23 cellular contexts compared by ENCODE assay signal in genomic region chr19:54173951-54174817, GRCh38. TPM values are rescaled to one million over a fixed set of nuclear protein-coding genes. Genes with fewer than 3 reads are reported as not detected.
DNase-seq lines count a peak whose midpoint lies in the region; ATAC-seq, FAIRE-seq and TF ChIP-seq lines count a peak whose summit lies in the region.
"Had no signal": no experiment of that assay in that cellular context is flagged by ENCODE, and none has a peak within 500 bp of the region (broad histone marks: within the 10 kb centered on the region; RNA-seq: fewer than 3 reads in every experiment).

No MANE protein-coding gene starts in this region.

- TF ChIP-seq EP300 in A549 (IDR thresholded peaks at IDR 0.05) (no peak), HepG2 (IDR thresholded peaks at IDR 0.05; ENCODE audit: low read depth in 2 of 2, low read length in 2 of 2) (no peak), HepG2 (CRISPR knock-in tag; IDR thresholded peaks at IDR 0.05; ENCODE audit: borderline replicate concordance) (no peak)

- H3K4me2 ChIP-seq in A549 (no peak overlapping the region), HepG2 (ENCODE audit: low read depth, low read length) (no peak overlapping the region)

- no peaks in the 10 kb centered on the region for H3K79me2 ChIP-seq in HepG2 (ENCODE audit: insufficient read depth, low read length)

- CTCF ChIA-PET in A549 (lab: Yijun Ruan, JAX) (interaction anchor here (0.6 to 12.1 kb wide), 4 partner anchors 10 to 258 kb away, joined by 3 to 295 read pairs (median 5); partner anchors contain the start of genes MBOAT7 and TSEN34), HepG2 (lab: Yijun Ruan, JAX; ENCODE audit: low intra/inter-chr PET ratio, low total read pairs) (no interaction called here)

- intact Hi-C loops in HepG2 (cut with micrococcal nuclease; ENCODE audit: unreplicated experiment) = no loop called here

- no peak overlapping the region for H2AFZ ChIP-seq in HepG2 (ENCODE audit: low read length)

- no peak for TF ChIP-seq CTCF in A549 (IDR thresholded peaks at IDR 0.05)
- no peak for TF ChIP-seq CTCF in HepG2 (CRISPR knock-in tag; IDR thresholded peaks at IDR 0.05)

- DNase-seq in A549 (ENCODE audit: low read depth in 1 of 2, low spot score in 1 of 2) (no peak), H7 (peak; percentile 48), HepG2 (ENCODE audit: low spot score) (no peak), G401 (ENCODE audit: low spot score) (no peak), SIG-M5 (lab: John Stamatoyannopoulos, UW) (no peak), NK-92 (lab: John Stamatoyannopoulos, UW; ENCODE audit: unreplicated experiment) (no peak), NCI-H446 (lab: John Stamatoyannopoulos, UW) (no peak)
- DNase-seq: ACHN; activated CD4-positive, alpha-beta T cell treated with anti-CD3 and anti-CD28 coated beads, Interleukin-2, amount 50 U/mL, for 4 hours; activated CD8-positive, alpha-beta memory T cell treated with anti-CD3 and anti-CD28 coated beads, Interleukin-2, amount 50 U/mL, for 4 hours; aorta; glutamatergic neuron; KG1; kidney glomerular epithelial cell; mammary epithelial cell; NCI-H1436; NCI-H510A treated with DMSO at 0.1 percent for 48 hours; NK-92 treated with Interleukin-12 subunit alpha and Interleukin-12 subunit beta, amount 100 ng/mL, for 24 hours; stimulated activated CD8-positive, alpha-beta memory T cell treated with anti-CD3 and anti-CD28 coated beads, Interleukin-4, amount 100 ng/mL, for 48 hours; upper lobe of left lung had no signal

- FAIRE-seq in A549 (lab: Jason Lieb, UNC) (no peak), HepG2 (lab: Jason Lieb, UNC) (no peak)
- FAIRE-seq: endometrium, G401.6 had no signal

- H3K4me3 ChIP-seq in A549 (no peak overlapping the region), H7 (ENCODE audit: insufficient read depth, low read depth, low read length) (no peak overlapping the region), HepG2 (replicated peaks in 1 of 3; ENCODE audit: insufficient read depth in 1 of 3, low read depth in 2 of 3, low read length in 3 of 3) (no peak overlapping the region)

- H3K9ac ChIP-seq in HepG2 (ENCODE audit: insufficient read depth, low read depth, low read length) = no peak overlapping the region

- H4K20me1 ChIP-seq in HepG2 (ENCODE audit: insufficient read depth, low read length) = no peaks in the 10 kb centered on the region

- ATAC-seq in A549 (peak; percentile 9 to 12; a peak in 3 of 6 replicates), SK-N-SH treated with all-trans-retinoic acid at 6 μM for 48 hours (peak; percentile 5), HepG2 (peak; percentile 21)

- in situ Hi-C loops in HepG2 (cut with HindIII; ENCODE audit: extremely low pct_ligation_motif_present, low pct_unique_long_range_greater_than_20kb) (no loop called here), G401 (cut with HindIII; ENCODE audit: low sequenced_read_pairs) (no loop called here)

- TF ChIP-seq POLR2A in A549 (IDR thresholded peaks at IDR 0.05; ENCODE audit: low read length) = no peak
- no peak for TF ChIP-seq POLR2A in HepG2 (IDR thresholded peaks at IDR 0.05; ENCODE audit: insufficient read depth in 1 of 2, low read depth in 2 of 2, low read length in 2 of 2)

- H3K27me3 ChIP-seq in H7 (ENCODE audit: control insufficient read depth, insufficient read depth, low read length) (no peaks in the 10 kb centered on the region), HepG2 (ENCODE audit: control insufficient read depth in 1 of 2, insufficient read depth in 2 of 2, low read length in 2 of 2) (no peaks in the 10 kb centered on the region)
- H3K27me3 ChIP-seq: upper lobe of left lung had no signal

- POLR2A ChIA-PET in A549 (lab: Yijun Ruan, JAX) = interaction anchor here (0.6 to 1.9 kb wide), 2 partner anchors 15 kb away, joined by 4 to 5 read pairs; partner anchors contain the start of genes LENG1 and MBOAT7
- POLR2A ChIA-PET in HepG2 (lab: Yijun Ruan, JAX) = interaction anchor here (1.7 to 1.8 kb wide), 2 partner anchors 14 to 15 kb away, joined by 3 to 11 read pairs; partner anchors contain the start of gene MBOAT7

- H3K27ac ChIP-seq in A549 = no peak overlapping the region
- H3K27ac ChIP-seq in HepG2 (ENCODE audit: extremely low read length, insufficient read depth, low read length) = no peak overlapping the region

- H3K4me1 ChIP-seq in A549 = peaks cover 8% of the 10 kb centered on the region; the same call in 2 of the 3 replicates
- H3K4me1 ChIP-seq in HepG2 (ENCODE audit: insufficient read depth, low read length) = peaks cover 7% of the 10 kb centered on the region; the same call in 1 of the 2 replicates

- BruUV-seq in HepG2 (replicated peaks; lab: Mats Ljungman, UMichigan) = no TSS peak

- H3K36me3 ChIP-seq in H7 (replicated peaks; ENCODE audit: control insufficient read depth, insufficient read depth, low read length) (peaks cover 1% of the 10 kb centered on the region), HepG2 (replicated peaks in 1 of 2; ENCODE audit: control insufficient read depth in 1 of 2, insufficient read depth in 2 of 2, low read length in 2 of 2) (peaks cover 0 to 5% of the 10 kb centered on the region in 2 experiments; a peak in 3 of 5 replicates)

- no peak for TF ChIP-seq RAD21 in A549 (conservative IDR thresholded peaks at IDR 0.05 in 1 of 2, IDR thresholded peaks at IDR 0.05 in 1 of 2)
- no peak for TF ChIP-seq RAD21 in HepG2 (CRISPR knock-in tag; IDR thresholded peaks at IDR 0.05)

- WGBS in A549 (ENCODE audit: missing lambda C conversion rate) = 91% methylated on average over 19 of the region's 25 CpGs
- 91% methylated on average over 4 of the region's 25 CpGs for WGBS in HepG2 (ENCODE audit: low lambda C conversion rate)

- H3K9me3 ChIP-seq in A549 (no peaks in the 10 kb centered on the region), HepG2 (ENCODE audit: low read length) (no peaks in the 10 kb centered on the region)
- H3K9me3 ChIP-seq: upper lobe of left lung had no signal

RNA-seq across cellular contexts. Expression of gene TMC4, which starts 1.2 kb away (rescaled TPM):
- polyA plus RNA-seq in A549 (2011; rRNA removed) (0.61 and 0.84 TPM in 2 replicates), A549 (2017; fragmentation: RNase III; extraction: RNeasy Plus Mini Kit Qiagen cat#74134 plus additional on column Dnase treatment) (0.85 to 1.5 TPM (median 1.2 TPM) in 3 replicates), HepG2 (2011; rRNA removed) (0.13 and 0.35 TPM in 2 replicates)
- 0.93 and 1.1 TPM in 2 replicates for polyA plus RNA-seq in A549 (2012; cell fraction: cytosol; rRNA removed)
- polyA plus RNA-seq in A549 (2012; cell fraction: nucleus; rRNA removed) = 2.6 and 2.9 TPM in 2 replicates
- polyA minus RNA-seq in A549 (2011; rRNA and poly(A)+ RNA removed) = 0.15 and 0.29 TPM in 2 replicates
- total RNA-seq in H7 (2014; rRNA removed; shearing (Covaris generic)) = 1.9 and 2.8 TPM in 2 replicates
- total RNA-seq in HepG2 (2016; rRNA removed; fragmentation: Illumina TruSeq; extraction: Trizol) = 0.24 TPM in 1 of 2 replicates, not detected in the other
- total RNA-seq in HepG2 (2016; cell fraction: cytosol; rRNA removed; fragmentation: Illumina TruSeq; extraction: Trizol; ENCODE audit: low read depth) = not detected in 2 replicates
- 0.15 TPM in 1 of 2 replicates, not detected in the other for total RNA-seq in HepG2 (2016; cell fraction: insoluble cytoplasmic fraction; rRNA removed; fragmentation: Illumina TruSeq; extraction: Trizol)
- total RNA-seq in HepG2 (2016; cell fraction: membrane; rRNA removed; fragmentation: Illumina TruSeq; extraction: Trizol) = 0.41 TPM in 1 of 2 replicates, not detected in the other
- not detected in 2 replicates for total RNA-seq in HepG2 (2016; cell fraction: nucleus; rRNA removed; fragmentation: Illumina TruSeq; extraction: Trizol)
- polyA plus RNA-seq in HepG2 (2011; cell fraction: cytosol; rRNA removed) = 0.08 and 0.15 TPM in 2 replicates
- 1.8 and 1.9 TPM in 2 replicates for polyA plus RNA-seq in HepG2 (2011; cell fraction: nucleus; rRNA removed)
- 0.41 and 0.86 TPM in 2 replicates for polyA plus RNA-seq in HepG2 (2012)
- 0.26 TPM in 1 of 2 replicates, not detected in the other for polyA plus RNA-seq in HepG2 (2016; cell fraction: cytosol; fragmentation: Illumina TruSeq; extraction: Trizol; ENCODE audit: low read depth)
- not detected in 2 replicates for polyA plus RNA-seq in HepG2 (2016; cell fraction: insoluble cytoplasmic fraction; fragmentation: Illumina TruSeq; extraction: Trizol; ENCODE audit: low read depth)
- 0.10 and 0.50 TPM in 2 replicates for polyA plus RNA-seq in HepG2 (2016; cell fraction: membrane; fragmentation: Illumina TruSeq; extraction: Trizol; ENCODE audit: low read depth)
- 0.73 TPM in 1 of 2 replicates, not detected in the other for polyA plus RNA-seq in HepG2 (2016; cell fraction: nucleus; fragmentation: Illumina TruSeq; extraction: Trizol; ENCODE audit: insufficient read depth, low read depth)
- 0.12 and 0.35 TPM in 2 replicates for polyA minus RNA-seq in HepG2 (2011; rRNA and poly(A)+ RNA removed; ENCODE audit: low replicate concordance)
- not detected in 2 replicates for polyA minus RNA-seq in HepG2 (2011; cell fraction: cytosol; rRNA and poly(A)+ RNA removed)
- polyA minus RNA-seq in HepG2 (2011; cell fraction: nucleus; rRNA and poly(A)+ RNA removed) = 0.87 TPM in 1 of 2 replicates, not detected in the other
- total RNA-seq in G401 (2014; rRNA removed; shearing (Covaris generic)) = 9.6 TPM in 1 of 2 replicates, not detected in the other

RNA-seq across cellular contexts. Expression of gene LENG1, which starts 14.7 kb away (rescaled TPM):
- polyA plus RNA-seq in A549 (2011; rRNA removed) (6.8 and 13.3 TPM in 2 replicates), A549 (2017; fragmentation: RNase III; extraction: RNeasy Plus Mini Kit Qiagen cat#74134 plus additional on column Dnase treatment) (11.1 to 13.9 TPM (median 13.8 TPM) in 3 replicates), HepG2 (2011; rRNA removed) (1.8 and 2.0 TPM in 2 replicates)
- 6.9 and 8.1 TPM in 2 replicates for polyA plus RNA-seq in A549 (2012; cell fraction: cytosol; rRNA removed)
- polyA plus RNA-seq in A549 (2012; cell fraction: nucleus; rRNA removed) = 4.8 and 5.1 TPM in 2 replicates
- 1.1 and 1.2 TPM in 2 replicates for polyA minus RNA-seq in A549 (2011; rRNA and poly(A)+ RNA removed)
- total RNA-seq in H7 (2014; rRNA removed; shearing (Covaris generic)) = 3.6 and 4.7 TPM in 2 replicates
- total RNA-seq in HepG2 (2016; rRNA removed; fragmentation: Illumina TruSeq; extraction: Trizol) = 3.8 and 4.0 TPM in 2 replicates
- total RNA-seq in HepG2 (2016; cell fraction: cytosol; rRNA removed; fragmentation: Illumina TruSeq; extraction: Trizol; ENCODE audit: low read depth) = 1.9 and 2.2 TPM in 2 replicates
- total RNA-seq in HepG2 (2016; cell fraction: insoluble cytoplasmic fraction; rRNA removed; fragmentation: Illumina TruSeq; extraction: Trizol) = 4.3 and 4.8 TPM in 2 replicates
- total RNA-seq in HepG2 (2016; cell fraction: membrane; rRNA removed; fragmentation: Illumina TruSeq; extraction: Trizol) = 1.6 and 1.8 TPM in 2 replicates
- total RNA-seq in HepG2 (2016; cell fraction: nucleus; rRNA removed; fragmentation: Illumina TruSeq; extraction: Trizol) = 2.2 and 2.7 TPM in 2 replicates
- 2.1 and 2.4 TPM in 2 replicates for polyA plus RNA-seq in HepG2 (2011; cell fraction: cytosol; rRNA removed)
- polyA plus RNA-seq in HepG2 (2011; cell fraction: nucleus; rRNA removed) = 1.8 and 2.0 TPM in 2 replicates
- polyA plus RNA-seq in HepG2 (2012) = 2.6 TPM in 2 replicates
- 1.6 TPM in 2 replicates for polyA plus RNA-seq in HepG2 (2016; cell fraction: cytosol; fragmentation: Illumina TruSeq; extraction: Trizol; ENCODE audit: low read depth)
- polyA plus RNA-seq in HepG2 (2016; cell fraction: insoluble cytoplasmic fraction; fragmentation: Illumina TruSeq; extraction: Trizol; ENCODE audit: low read depth) = 4.4 and 4.9 TPM in 2 replicates
- 1.0 TPM in 2 replicates for polyA plus RNA-seq in HepG2 (2016; cell fraction: membrane; fragmentation: Illumina TruSeq; extraction: Trizol; ENCODE audit: low read depth)
- 2.7 and 3.1 TPM in 2 replicates for polyA plus RNA-seq in HepG2 (2016; cell fraction: nucleus; fragmentation: Illumina TruSeq; extraction: Trizol; ENCODE audit: insufficient read depth, low read depth)
- 0.40 and 0.48 TPM in 2 replicates for polyA minus RNA-seq in HepG2 (2011; rRNA and poly(A)+ RNA removed; ENCODE audit: low replicate concordance)
- 0.79 and 1.1 TPM in 2 replicates for polyA minus RNA-seq in HepG2 (2011; cell fraction: cytosol; rRNA and poly(A)+ RNA removed)
- 1.7 and 1.9 TPM in 2 replicates for polyA minus RNA-seq in HepG2 (2011; cell fraction: nucleus; rRNA and poly(A)+ RNA removed)
- 5.5 and 7.3 TPM in 2 replicates for total RNA-seq in G401 (2014; rRNA removed; shearing (Covaris generic))

RNA-seq across cellular contexts. Expression of gene MBOAT7, which starts 15.2 kb away (rescaled TPM):
- polyA plus RNA-seq in A549 (2011; rRNA removed) = 42.1 and 52.4 TPM in 2 replicates
- 81.6 and 121 TPM in 2 replicates for polyA plus RNA-seq in A549 (2012; cell fraction: cytosol; rRNA removed)
- polyA plus RNA-seq in A549 (2012; cell fraction: nucleus; rRNA removed) = 201 and 292 TPM in 2 replicates
- polyA plus RNA-seq in A549 (2017; fragmentation: RNase III; extraction: RNeasy Plus Mini Kit Qiagen cat#74134 plus additional on column Dnase treatment) = 129 to 142 TPM (median 133 TPM) in 3 replicates
- 29.0 and 46.8 TPM in 2 replicates for polyA minus RNA-seq in A549 (2011; rRNA and poly(A)+ RNA removed)
- 76.6 and 88.1 TPM in 2 replicates for total RNA-seq in H7 (2014; rRNA removed; shearing (Covaris generic))
- total RNA-seq in HepG2 (2016; rRNA removed; fragmentation: Illumina TruSeq; extraction: Trizol) = 9.0 and 22.2 TPM in 2 replicates
- 6.0 and 7.0 TPM in 2 replicates for total RNA-seq in HepG2 (2016; cell fraction: cytosol; rRNA removed; fragmentation: Illumina TruSeq; extraction: Trizol; ENCODE audit: low read depth)
- total RNA-seq in HepG2 (2016; cell fraction: insoluble cytoplasmic fraction; rRNA removed; fragmentation: Illumina TruSeq; extraction: Trizol) = 9.8 and 24.6 TPM in 2 replicates
- 10.9 and 16.4 TPM in 2 replicates for total RNA-seq in HepG2 (2016; cell fraction: membrane; rRNA removed; fragmentation: Illumina TruSeq; extraction: Trizol)
- 22.1 and 22.7 TPM in 2 replicates for total RNA-seq in HepG2 (2016; cell fraction: nucleus; rRNA removed; fragmentation: Illumina TruSeq; extraction: Trizol)
- 25.5 and 42.2 TPM in 2 replicates for polyA plus RNA-seq in HepG2 (2011; rRNA removed)
- 14.0 and 19.6 TPM in 2 replicates for polyA plus RNA-seq in HepG2 (2011; cell fraction: cytosol; rRNA removed)
- polyA plus RNA-seq in HepG2 (2011; cell fraction: nucleus; rRNA removed) = 62.9 and 70.0 TPM in 2 replicates
- polyA plus RNA-seq in HepG2 (2012) = 26.2 and 43.9 TPM in 2 replicates
- 5.9 and 6.3 TPM in 2 replicates for polyA plus RNA-seq in HepG2 (2016; cell fraction: cytosol; fragmentation: Illumina TruSeq; extraction: Trizol; ENCODE audit: low read depth)
- polyA plus RNA-seq in HepG2 (2016; cell fraction: insoluble cytoplasmic fraction; fragmentation: Illumina TruSeq; extraction: Trizol; ENCODE audit: low read depth) = 14.0 and 15.8 TPM in 2 replicates
- polyA plus RNA-seq in HepG2 (2016; cell fraction: membrane; fragmentation: Illumina TruSeq; extraction: Trizol; ENCODE audit: low read depth) = 15.2 and 15.3 TPM in 2 replicates
- polyA plus RNA-seq in HepG2 (2016; cell fraction: nucleus; fragmentation: Illumina TruSeq; extraction: Trizol; ENCODE audit: insufficient read depth, low read depth) = 55.8 and 59.3 TPM in 2 replicates
- 43.8 and 78.6 TPM in 2 replicates for polyA minus RNA-seq in HepG2 (2011; rRNA and poly(A)+ RNA removed; ENCODE audit: low replicate concordance)
- polyA minus RNA-seq in HepG2 (2011; cell fraction: cytosol; rRNA and poly(A)+ RNA removed) = 25.2 and 27.9 TPM in 2 replicates
- 11.7 and 13.1 TPM in 2 replicates for polyA minus RNA-seq in HepG2 (2011; cell fraction: nucleus; rRNA and poly(A)+ RNA removed)
- 36.3 and 46.0 TPM in 2 replicates for total RNA-seq in G401 (2014; rRNA removed; shearing (Covaris generic))

RNA-seq across cellular contexts. Expression of gene TSEN34, which starts 16.9 kb away (rescaled TPM):
- polyA plus RNA-seq in A549 (2011; rRNA removed) = 53.4 and 61.1 TPM in 2 replicates
- 140 and 185 TPM in 2 replicates for polyA plus RNA-seq in A549 (2012; cell fraction: cytosol; rRNA removed)
- 146 and 170 TPM in 2 replicates for polyA plus RNA-seq in A549 (2012; cell fraction: nucleus; rRNA removed)
- polyA plus RNA-seq in A549 (2017; fragmentation: RNase III; extraction: RNeasy Plus Mini Kit Qiagen cat#74134 plus additional on column Dnase treatment) = 79.0 to 90.9 TPM (median 87.7 TPM) in 3 replicates
- polyA minus RNA-seq in A549 (2011; rRNA and poly(A)+ RNA removed) = 41.8 and 48.8 TPM in 2 replicates
- total RNA-seq in H7 (2014; rRNA removed; shearing (Covaris generic)) = 76.9 and 87.8 TPM in 2 replicates
- total RNA-seq in HepG2 (2016; rRNA removed; fragmentation: Illumina TruSeq; extraction: Trizol) = 64.8 and 65.4 TPM in 2 replicates
- total RNA-seq in HepG2 (2016; cell fraction: cytosol; rRNA removed; fragmentation: Illumina TruSeq; extraction: Trizol; ENCODE audit: low read depth) = 15.4 and 16.0 TPM in 2 replicates
- 63.3 and 68.4 TPM in 2 replicates for total RNA-seq in HepG2 (2016; cell fraction: insoluble cytoplasmic fraction; rRNA removed; fragmentation: Illumina TruSeq; extraction: Trizol)
- total RNA-seq in HepG2 (2016; cell fraction: membrane; rRNA removed; fragmentation: Illumina TruSeq; extraction: Trizol) = 33.2 and 37.1 TPM in 2 replicates
- 20.1 and 23.9 TPM in 2 replicates for total RNA-seq in HepG2 (2016; cell fraction: nucleus; rRNA removed; fragmentation: Illumina TruSeq; extraction: Trizol)
- polyA plus RNA-seq in HepG2 (2011; rRNA removed) = 55.1 and 62.6 TPM in 2 replicates
- 64.8 and 96.9 TPM in 2 replicates for polyA plus RNA-seq in HepG2 (2011; cell fraction: cytosol; rRNA removed)
- 39.4 and 39.7 TPM in 2 replicates for polyA plus RNA-seq in HepG2 (2011; cell fraction: nucleus; rRNA removed)
- 36.9 and 37.0 TPM in 2 replicates for polyA plus RNA-seq in HepG2 (2012)
- polyA plus RNA-seq in HepG2 (2016; cell fraction: cytosol; fragmentation: Illumina TruSeq; extraction: Trizol; ENCODE audit: low read depth) = 19.8 and 21.5 TPM in 2 replicates
- polyA plus RNA-seq in HepG2 (2016; cell fraction: insoluble cytoplasmic fraction; fragmentation: Illumina TruSeq; extraction: Trizol; ENCODE audit: low read depth) = 66.3 and 66.4 TPM in 2 replicates
- polyA plus RNA-seq in HepG2 (2016; cell fraction: membrane; fragmentation: Illumina TruSeq; extraction: Trizol; ENCODE audit: low read depth) = 28.2 and 30.6 TPM in 2 replicates
- polyA plus RNA-seq in HepG2 (2016; cell fraction: nucleus; fragmentation: Illumina TruSeq; extraction: Trizol; ENCODE audit: insufficient read depth, low read depth) = 31.1 and 43.4 TPM in 2 replicates
- 43.3 and 70.9 TPM in 2 replicates for polyA minus RNA-seq in HepG2 (2011; rRNA and poly(A)+ RNA removed; ENCODE audit: low replicate concordance)
- polyA minus RNA-seq in HepG2 (2011; cell fraction: cytosol; rRNA and poly(A)+ RNA removed) = 29.5 and 30.6 TPM in 2 replicates
- 10.3 and 10.7 TPM in 2 replicates for polyA minus RNA-seq in HepG2 (2011; cell fraction: nucleus; rRNA and poly(A)+ RNA removed)
- 146 and 178 TPM in 2 replicates for total RNA-seq in G401 (2014; rRNA removed; shearing (Covaris generic))

RNA-seq across cellular contexts. Expression of gene RPS9, which starts 26.5 kb away (rescaled TPM):
- polyA plus RNA-seq in A549 (2011; rRNA removed) (1,440 and 1,504 TPM in 2 replicates), A549 (2017; fragmentation: RNase III; extraction: RNeasy Plus Mini Kit Qiagen cat#74134 plus additional on column Dnase treatment) (1,990 to 2,154 TPM (median 2,057 TPM) in 3 replicates), HepG2 (2011; rRNA removed) (2,903 and 3,161 TPM in 2 replicates)
- 3,796 and 3,897 TPM in 2 replicates for polyA plus RNA-seq in A549 (2012; cell fraction: cytosol; rRNA removed)
- polyA plus RNA-seq in A549 (2012; cell fraction: nucleus; rRNA removed) = 2,499 and 2,687 TPM in 2 replicates
- polyA minus RNA-seq in A549 (2011; rRNA and poly(A)+ RNA removed) = 521 and 525 TPM in 2 replicates
- total RNA-seq in H7 (2014; rRNA removed; shearing (Covaris generic)) = 3,283 and 3,663 TPM in 2 replicates
- 1,411 and 1,450 TPM in 2 replicates for total RNA-seq in HepG2 (2016; rRNA removed; fragmentation: Illumina TruSeq; extraction: Trizol)
- 1,847 and 2,095 TPM in 2 replicates for total RNA-seq in HepG2 (2016; cell fraction: cytosol; rRNA removed; fragmentation: Illumina TruSeq; extraction: Trizol; ENCODE audit: low read depth)
- total RNA-seq in HepG2 (2016; cell fraction: insoluble cytoplasmic fraction; rRNA removed; fragmentation: Illumina TruSeq; extraction: Trizol) = 1,493 and 1,495 TPM in 2 replicates
- total RNA-seq in HepG2 (2016; cell fraction: membrane; rRNA removed; fragmentation: Illumina TruSeq; extraction: Trizol) = 2,859 and 2,975 TPM in 2 replicates
- 574 and 605 TPM in 2 replicates for total RNA-seq in HepG2 (2016; cell fraction: nucleus; rRNA removed; fragmentation: Illumina TruSeq; extraction: Trizol)
- 3,446 and 4,669 TPM in 2 replicates for polyA plus RNA-seq in HepG2 (2011; cell fraction: cytosol; rRNA removed)
- polyA plus RNA-seq in HepG2 (2011; cell fraction: nucleus; rRNA removed) = 1,154 and 1,198 TPM in 2 replicates
- polyA plus RNA-seq in HepG2 (2012) = 2,294 and 3,529 TPM in 2 replicates
- 2,882 and 3,077 TPM in 2 replicates for polyA plus RNA-seq in HepG2 (2016; cell fraction: cytosol; fragmentation: Illumina TruSeq; extraction: Trizol; ENCODE audit: low read depth)
- 1,450 and 1,632 TPM in 2 replicates for polyA plus RNA-seq in HepG2 (2016; cell fraction: insoluble cytoplasmic fraction; fragmentation: Illumina TruSeq; extraction: Trizol; ENCODE audit: low read depth)
- 3,325 and 3,445 TPM in 2 replicates for polyA plus RNA-seq in HepG2 (2016; cell fraction: membrane; fragmentation: Illumina TruSeq; extraction: Trizol; ENCODE audit: low read depth)
- polyA plus RNA-seq in HepG2 (2016; cell fraction: nucleus; fragmentation: Illumina TruSeq; extraction: Trizol; ENCODE audit: insufficient read depth, low read depth) = 1,079 and 1,215 TPM in 2 replicates
- 647 and 719 TPM in 2 replicates for polyA minus RNA-seq in HepG2 (2011; rRNA and poly(A)+ RNA removed; ENCODE audit: low replicate concordance)
- polyA minus RNA-seq in HepG2 (2011; cell fraction: cytosol; rRNA and poly(A)+ RNA removed) = 352 and 390 TPM in 2 replicates
- polyA minus RNA-seq in HepG2 (2011; cell fraction: nucleus; rRNA and poly(A)+ RNA removed) = 215 and 249 TPM in 2 replicates
- total RNA-seq in G401 (2014; rRNA removed; shearing (Covaris generic)) = 2,874 and 3,759 TPM in 2 replicates
